1 cellular context compared by ENCODE assay signal in the genomic region with DNA sequence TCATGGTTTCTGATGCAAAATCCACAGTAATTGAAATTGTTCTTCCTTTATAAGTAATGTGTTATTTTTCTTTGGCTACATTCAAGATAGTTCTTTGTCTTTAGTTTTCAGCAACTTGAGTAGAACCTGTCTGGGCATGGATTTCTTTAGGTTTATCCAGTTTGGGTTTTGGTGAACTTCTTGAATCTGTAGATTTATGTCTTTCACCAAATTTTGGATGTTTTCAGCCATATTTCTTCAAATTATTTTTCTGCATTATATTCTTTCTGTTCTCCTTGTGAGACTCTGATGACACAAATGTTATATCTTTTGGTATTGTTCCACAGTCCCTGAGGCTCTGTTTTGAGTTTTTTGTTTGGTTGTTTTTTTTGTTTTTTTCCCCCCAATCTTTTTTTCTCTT.
"Had no signal": no experiment of that assay in that cellular context is flagged by ENCODE, and none has a peak within 500 bp of the region (broad histone marks: within the 10 kb centered on the region; RNA-seq: fewer than 3 reads in every experiment).

No MANE protein-coding gene starts in this region.

- ATAC-seq: GM12878 had no signal

- H3K4me3 ChIP-seq: GM12878 had no signal
